ENCODE assay signal across 28 cellular contexts in the genomic region with DNA sequence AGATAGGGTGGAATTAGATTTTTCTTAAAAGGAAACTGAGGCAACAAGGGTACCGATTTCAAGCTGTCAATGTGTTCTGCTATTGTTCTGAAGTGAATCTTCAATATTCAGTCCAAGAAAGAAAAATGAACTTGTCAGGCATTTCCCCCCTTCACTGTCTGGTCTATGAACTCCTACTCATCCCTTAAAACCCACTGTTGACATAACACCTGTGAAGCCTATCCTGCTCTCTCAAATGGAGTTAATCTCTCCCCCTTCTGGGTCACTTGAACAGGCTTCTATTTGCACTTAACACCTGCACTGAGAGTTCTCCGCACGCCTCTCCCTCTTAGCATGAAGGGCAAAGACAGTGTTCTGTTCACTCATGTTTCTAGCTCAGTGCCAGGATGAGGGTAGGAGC.
"Had no signal": no experiment of that assay in that cellular context is flagged by ENCODE, and none has a peak within 500 bp of the region (broad histone marks: within the 10 kb centered on the region; RNA-seq: fewer than 3 reads in every experiment).

No MANE protein-coding gene starts in this region.

- H3K9me3 ChIP-seq: stomach, suprapubic skin, testis, thoracic aorta, thyroid gland, tibial artery, tibial nerve, transverse colon, upper lobe of left lung, upper lobe of right lung, uterus, vagina had no signal

- H3K4me3 ChIP-seq: stomach, suprapubic skin, testis, thoracic aorta, thyroid gland, tibial artery, tibial nerve, transverse colon, upper lobe of left lung, upper lobe of right lung, uterus, vagina had no signal

- H3K27me3 ChIP-seq: stomach, suprapubic skin, testis, thyroid gland, tibial artery, tibial nerve, transverse colon, upper lobe of left lung, upper lobe of right lung, uterus, vagina had no signal

- H3K36me3 ChIP-seq: stomach, suprapubic skin, thoracic aorta, thyroid gland, tibial artery, tibial nerve, transverse colon, upper lobe of left lung, upper lobe of right lung, uterus, vagina had no signal

- H3K36me3 Mint-ChIP-seq: stimulated activated effector memory CD8-positive, alpha-beta T cell treated with anti-CD3 and anti-CD28 coated beads, Interleukin-12 subunit alpha, Interleukin-12 subunit beta, amount 100 ng/mL, for 72 hours; type B pancreatic cell had no signal

- H3K4me1 Mint-ChIP-seq: stimulated activated effector memory CD8-positive, alpha-beta T cell treated with anti-CD3 and anti-CD28 coated beads, Interleukin-12 subunit alpha, Interleukin-12 subunit beta, amount 100 ng/mL, for 72 hours; stimulated activated memory B cell treated with anti-CD40 and anti-IgM and Interleukin-4, amounts not matched to agents 10 μg/mL and 1 μg/mL and 100 μg/mL, for 72 hours; stimulated activated naive B cell treated with anti-CD40 and anti-IgM and Interleukin-4, amounts not matched to agents 10 μg/mL and 1 μg/mL and 100 μg/mL, for 72 hours; stimulated activated naive CD8-positive, alpha-beta T cell treated with anti-CD3 and anti-CD28 coated beads, Interleukin-15, amount 100 ng/mL, for 72 hours had no signal

- H3K27ac ChIP-seq: stomach, suprapubic skin, testis, thoracic aorta, thyroid gland, tibial artery, tibial nerve, transverse colon, upper lobe of left lung, upper lobe of right lung, uterus, vagina had no signal

- H3K9me3 Mint-ChIP-seq: stimulated activated effector memory CD8-positive, alpha-beta T cell treated with anti-CD3 and anti-CD28 coated beads, Interleukin-12 subunit alpha, Interleukin-12 subunit beta, amount 100 ng/mL, for 72 hours; stimulated activated memory B cell treated with anti-CD40 and anti-IgM and Interleukin-4, amounts not matched to agents 10 μg/mL and 1 μg/mL and 100 μg/mL, for 72 hours; stimulated activated naive CD8-positive, alpha-beta T cell treated with anti-CD3 and anti-CD28 coated beads, Interleukin-15, amount 100 ng/mL, for 72 hours; stimulated activated naive CD8-positive, alpha-beta T cell treated with anti-CD3 and anti-CD28 coated beads, Interleukin-15, Interleukin-2, amounts not matched to agents 100 ng/mL and 50 ng/mL, for 24 hours; type B pancreatic cell had no signal

- H3K4me1 ChIP-seq: stomach, suprapubic skin, testis, thyroid gland, tibial artery, tibial nerve, transverse colon, upper lobe of left lung, upper lobe of right lung, uterus, vagina had no signal

- DNase-seq: stimulated activated CD4-positive, alpha-beta T cell treated with anti-CD3 and anti-CD28 coated beads, Interleukin-2, amount 100 ng/mL, for 48 hours; stimulated activated CD4-positive, alpha-beta T cell treated with anti-CD3 and anti-CD28 coated beads, Interleukin-4, amount 100 ng/mL, for 1 hour; stimulated activated CD4-positive, alpha-beta T cell treated with anti-CD3 and anti-CD28 coated beads, Interleukin-4, amount 100 ng/mL, for 24 hours; stimulated activated CD4-positive, alpha-beta T cell treated with anti-CD3 and anti-CD28 coated beads, Interleukin-4, amount 100 ng/mL, for 4 hours; stimulated activated CD8-positive, alpha-beta memory T cell treated with anti-CD3 and anti-CD28 coated beads, Interleukin-4, amount 100 ng/mL, for 48 hours; stimulated activated naive B cell treated with anti-CD40 and anti-IgM and Interleukin-4, amounts not matched to agents 10 μg/mL and 1 μg/mL and 100 μg/mL, for 72 hours; stimulated activated naive CD4-positive, alpha-beta T cell; stimulated activated naive CD4-positive, alpha-beta T cell treated with Interleukin-2 at 50 U/mL for 16 hours; stimulated activated naive CD8-positive, alpha-beta T cell treated with anti-CD3 and anti-CD28 coated beads, Interleukin-15, amount 100 ng/mL, for 72 hours; stimulated activated naive CD8-positive, alpha-beta T cell treated with anti-CD3 and anti-CD28 coated beads, Interleukin-15, Interleukin-2, amounts not matched to agents 100 U/mL and 50 U/mL, for 24 hours; stomach; substantia nigra; testis; thyroid gland; tibial artery; transverse colon; trophoblast cell; upper lobe of left lung; upper lobe of right lung; uterus had no signal

- ATAC-seq: stimulated activated effector memory CD8-positive, alpha-beta T cell treated with anti-CD3 and anti-CD28 coated beads, Interleukin-12 subunit alpha, Interleukin-12 subunit beta, amount 100 ng/mL, for 72 hours; stimulated activated memory B cell treated with anti-CD40 and anti-IgM and Interleukin-4, amounts not matched to agents 10 μg/mL and 1 μg/mL and 100 μg/mL, for 72 hours; stimulated activated naive B cell treated with anti-CD40 and anti-IgM and Interleukin-4, amounts not matched to agents 10 μg/mL and 1 μg/mL and 100 μg/mL, for 72 hours; stimulated activated naive CD8-positive, alpha-beta T cell treated with anti-CD3 and anti-CD28 coated beads, Interleukin-15, amount 100 ng/mL, for 72 hours; stimulated activated naive CD8-positive, alpha-beta T cell treated with anti-CD3 and anti-CD28 coated beads, Interleukin-15, Interleukin-2, amounts not matched to agents 100 U/mL and 50 U/mL, for 24 hours; upper lobe of right lung had no signal

- H3K27ac Mint-ChIP-seq: stimulated activated effector memory CD8-positive, alpha-beta T cell treated with anti-CD3 and anti-CD28 coated beads, Interleukin-12 subunit alpha, Interleukin-12 subunit beta, amount 100 ng/mL, for 72 hours; stimulated activated memory B cell treated with anti-CD40 and anti-IgM and Interleukin-4, amounts not matched to agents 10 μg/mL and 1 μg/mL and 100 μg/mL, for 72 hours; stimulated activated naive B cell treated with anti-CD40 and anti-IgM and Interleukin-4, amounts not matched to agents 10 μg/mL and 1 μg/mL and 100 μg/mL, for 72 hours; stimulated activated naive CD8-positive, alpha-beta T cell treated with anti-CD3 and anti-CD28 coated beads, Interleukin-15, amount 100 ng/mL, for 72 hours; stimulated activated naive CD8-positive, alpha-beta T cell treated with anti-CD3 and anti-CD28 coated beads, Interleukin-15, Interleukin-2, amounts not matched to agents 100 ng/mL and 50 ng/mL, for 24 hours; type B pancreatic cell had no signal

- H3K27me3 Mint-ChIP-seq: stimulated activated memory B cell treated with anti-CD40 and anti-IgM and Interleukin-4, amounts not matched to agents 10 μg/mL and 1 μg/mL and 100 μg/mL, for 72 hours; stimulated activated naive B cell treated with anti-CD40 and anti-IgM and Interleukin-4, amounts not matched to agents 10 μg/mL and 1 μg/mL and 100 μg/mL, for 72 hours; stimulated activated naive CD8-positive, alpha-beta T cell treated with anti-CD3 and anti-CD28 coated beads, Interleukin-15, amount 100 ng/mL, for 72 hours; stimulated activated naive CD8-positive, alpha-beta T cell treated with anti-CD3 and anti-CD28 coated beads, Interleukin-15, Interleukin-2, amounts not matched to agents 100 ng/mL and 50 ng/mL, for 24 hours; type B pancreatic cell had no signal

- H3K4me3 Mint-ChIP-seq: stimulated activated effector memory CD8-positive, alpha-beta T cell treated with anti-CD3 and anti-CD28 coated beads, Interleukin-12 subunit alpha, Interleukin-12 subunit beta, amount 100 ng/mL, for 72 hours; stimulated activated memory B cell treated with anti-CD40 and anti-IgM and Interleukin-4, amounts not matched to agents 10 μg/mL and 1 μg/mL and 100 μg/mL, for 72 hours; stimulated activated naive B cell treated with anti-CD40 and anti-IgM and Interleukin-4, amounts not matched to agents 10 μg/mL and 1 μg/mL and 100 μg/mL, for 72 hours; stimulated activated naive CD8-positive, alpha-beta T cell treated with anti-CD3 and anti-CD28 coated beads, Interleukin-15, amount 100 ng/mL, for 72 hours; stimulated activated naive CD8-positive, alpha-beta T cell treated with anti-CD3 and anti-CD28 coated beads, Interleukin-15, Interleukin-2, amounts not matched to agents 100 ng/mL and 50 ng/mL, for 24 hours; type B pancreatic cell had no signal
